In the genomic region with DNA sequence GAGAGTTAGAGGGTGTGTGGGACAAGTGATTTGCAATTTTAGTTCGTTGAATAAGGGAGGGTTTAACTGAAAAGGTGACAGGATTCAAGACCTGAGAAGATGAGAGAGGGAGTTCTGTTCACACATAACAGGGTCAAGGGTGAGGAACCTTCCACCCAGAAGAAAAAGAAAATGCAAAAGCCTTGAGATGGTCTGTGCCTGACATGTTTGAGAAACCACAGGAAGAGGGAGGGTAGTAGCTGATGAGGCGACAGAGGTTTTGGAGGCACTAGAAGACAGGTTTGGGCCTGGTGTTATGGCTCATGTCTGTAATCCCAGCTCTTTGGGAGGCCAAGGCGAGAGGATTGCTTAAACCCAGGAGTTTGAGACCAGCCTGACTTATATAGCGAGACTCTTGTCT, we compare ENCODE assay signal across 8 cellular contexts. TPM values are rescaled to one million over a fixed set of nuclear protein-coding genes. Genes with fewer than 3 reads are reported as not detected.
DNase-seq lines count a peak whose midpoint lies in the region; ATAC-seq, FAIRE-seq and TF ChIP-seq lines count a peak whose summit lies in the region.

No MANE protein-coding gene starts in this region.

- H3K4me1 Mint-ChIP-seq in activated naive CD8-positive, alpha-beta T cell treated with anti-CD3 and anti-CD28 coated beads, Interleukin-2, amount 10 ng/mL, durations not matched to agents 7 days and 5 days = peaks cover 35% of the 10 kb centered on the region
- H3K4me1 Mint-ChIP-seq in mesothelial cell of epicardium = peaks cover 14% of the 10 kb centered on the region

- no peak for FAIRE-seq in frontal cortex (lab: Jason Lieb, UNC)

- H3K4me1 ChIP-seq in ACC112 (ENCODE audit: control insufficient read depth, insufficient read depth, low read length, unreplicated experiment) = peaks cover 8% of the 10 kb centered on the region
- H3K4me1 ChIP-seq in HUES48 (ENCODE audit: control insufficient read depth, insufficient read depth, low read length) = peaks cover 7% of the 10 kb centered on the region; the same call in 1 of the 2 replicates

- H3K79me2 ChIP-seq in ACC112 (ENCODE audit: control insufficient read depth, insufficient read depth, low read length, unreplicated experiment) = no peaks in the 10 kb centered on the region

- ATAC-seq in activated naive CD8-positive, alpha-beta T cell treated with anti-CD3 and anti-CD28 coated beads, Interleukin-2, amount 10 ng/mL, durations not matched to agents 7 days and 5 days (ENCODE audit: low read depth) = peak; percentile 46
- no peak for ATAC-seq in HG03442 (IDR thresholded peaks at IDR 0.05; ENCODE audit: unreplicated experiment)

- no peaks in the 10 kb centered on the region for H3K9me3 ChIP-seq in HUES48 (ENCODE audit: control insufficient read depth, insufficient read depth, low read length)

- H3K27me3 ChIP-seq in ACC112 (ENCODE audit: insufficient read depth, low read length) (no peaks in the 10 kb centered on the region), HUES48 (ENCODE audit: control insufficient read depth, insufficient read depth, low read length) (no peaks in the 10 kb centered on the region)

- no peaks in the 10 kb centered on the region for H3K9me3 Mint-ChIP-seq in activated naive CD8-positive, alpha-beta T cell treated with anti-CD3 and anti-CD28 coated beads, Interleukin-2, amount 10 ng/mL, durations not matched to agents 7 days and 5 days
- H3K9me3 Mint-ChIP-seq in mesothelial cell of epicardium = no peaks in the 10 kb centered on the region

- no peak for TF ChIP-seq CTCF in mesothelial cell of epicardium (IDR thresholded peaks at IDR 0.05; ENCODE audit: unreplicated experiment)

- H3K27ac Mint-ChIP-seq in activated naive CD8-positive, alpha-beta T cell treated with anti-CD3 and anti-CD28 coated beads, Interleukin-2, amount 10 ng/mL, durations not matched to agents 7 days and 5 days = peak overlapping the region; percentile 93
- no peak overlapping the region for H3K27ac Mint-ChIP-seq in mesothelial cell of epicardium

- H3K36me3 ChIP-seq in ACC112 (ENCODE audit: insufficient read depth, low read length) (no peaks in the 10 kb centered on the region), HUES48 (ENCODE audit: control insufficient read depth, insufficient read depth, low read length) (no peaks in the 10 kb centered on the region)

- peak overlapping the region; percentile 95 for H3K4me3 Mint-ChIP-seq in activated naive CD8-positive, alpha-beta T cell treated with anti-CD3 and anti-CD28 coated beads, Interleukin-2, amount 10 ng/mL, durations not matched to agents 7 days and 5 days
- H3K4me3 Mint-ChIP-seq in mesothelial cell of epicardium = peak overlapping the region; percentile 83

- no peaks in the 10 kb centered on the region for H3K27me3 Mint-ChIP-seq in activated naive CD8-positive, alpha-beta T cell treated with anti-CD3 and anti-CD28 coated beads, Interleukin-2, amount 10 ng/mL, durations not matched to agents 7 days and 5 days
- no peaks in the 10 kb centered on the region for H3K27me3 Mint-ChIP-seq in mesothelial cell of epicardium (ENCODE audit: low read depth)

- POLR2A ChIA-PET in activated naive CD8-positive, alpha-beta T cell treated with anti-CD3 and anti-CD28 coated beads, Interleukin-2, amount 10 ng/mL, durations not matched to agents 7 days and 5 days (lab: Charles Lee) = interaction anchor here (0.6 to 5.6 kb wide), 9 partner anchors 8 to 275 kb away, joined by 3 to 69 read pairs (median 5); partner anchors contain the start of genes ARIH2, IP6K2, PRKAR2A and WDR6

- H3K36me3 Mint-ChIP-seq in activated naive CD8-positive, alpha-beta T cell treated with anti-CD3 and anti-CD28 coated beads, Interleukin-2, amount 10 ng/mL, durations not matched to agents 7 days and 5 days = peaks cover 9% of the 10 kb centered on the region
- no peaks in the 10 kb centered on the region for H3K36me3 Mint-ChIP-seq in mesothelial cell of epicardium

- peak overlapping the region; percentile 67 for H2AFZ ChIP-seq in ACC112 (ENCODE audit: low read length, unreplicated experiment)

- no peak overlapping the region for H3K27ac ChIP-seq in ACC112 (ENCODE audit: low read depth, low read length)
- peak overlapping the region; percentile 68 for H3K27ac ChIP-seq in HUES48 (ENCODE audit: low read depth, low read length)

- no peak overlapping the region for H3K9ac ChIP-seq in HUES48 (ENCODE audit: low read depth, low read length)

- H3K4me3 ChIP-seq in ACC112 (ENCODE audit: low read depth, low read length) = peak overlapping the region; percentile 82
- H3K4me3 ChIP-seq in HUES48 (ENCODE audit: low read depth, low read length) = no peak overlapping the region

- peak; percentile 36 for DNase-seq in activated naive CD8-positive, alpha-beta T cell treated with anti-CD3 and anti-CD28 coated beads, Interleukin-2, amount 10 ng/mL, durations not matched to agents 7 days and 5 days
- DNase-seq in mesothelial cell of epicardium (ENCODE audit: low spot score in 2 of 2, unreplicated experiment in 2 of 2) (no peak), frontal cortex (ENCODE audit: low spot score in 2 of 2) (no peak), midbrain (lab: John Stamatoyannopoulos, UW) (no peak), GM19238 (ENCODE audit: insufficient read length, low spot score) (no peak)

RNA-seq across cellular contexts. Expression of gene SLC25A20, which starts 0.6 kb away (rescaled TPM):
- total RNA-seq in activated naive CD8-positive, alpha-beta T cell treated with anti-CD3 and anti-CD28 coated beads, Interleukin-2, amount 10 ng/mL, durations not matched to agents 7 days and 5 days = 10 to 100 TPM; 27.5 to 28.3 TPM
- total RNA-seq in mesothelial cell of epicardium = 9.7 to 10.7 TPM (median 10.5 TPM) in 3 replicates
- total RNA-seq in frontal cortex = 9.0 TPM

RNA-seq across cellular contexts. Expression of gene ARIH2, which starts 19.3 kb away (rescaled TPM):
- 100 to 1,000 TPM; 108 to 118 TPM for total RNA-seq in activated naive CD8-positive, alpha-beta T cell treated with anti-CD3 and anti-CD28 coated beads, Interleukin-2, amount 10 ng/mL, durations not matched to agents 7 days and 5 days
- total RNA-seq in mesothelial cell of epicardium (87.0 to 102 TPM (median 100 TPM) in 3 replicates), frontal cortex (59.1 TPM)

RNA-seq across cellular contexts. Expression of gene PRKAR2A, which starts 51.6 kb away (rescaled TPM):
- 10 to 100 TPM; 37.0 to 37.6 TPM for total RNA-seq in activated naive CD8-positive, alpha-beta T cell treated with anti-CD3 and anti-CD28 coated beads, Interleukin-2, amount 10 ng/mL, durations not matched to agents 7 days and 5 days
- 34.1 to 37.5 TPM (median 35.4 TPM) in 3 replicates for total RNA-seq in mesothelial cell of epicardium
- total RNA-seq in frontal cortex = 32.2 TPM
